In genomic region chr22:41264408-41264941, GRCh38 we compare ENCODE assay signal across 23 cellular contexts. TPM values are rescaled to one million over a fixed set of nuclear protein-coding genes. Genes with fewer than 3 reads are reported as not detected.
A peak's percentile ranks its signal among the peaks of the same experiment; 100 is the strongest.
DNase-seq lines count a peak whose midpoint lies in the region; ATAC-seq and TF ChIP-seq lines count a peak whose summit lies in the region.
"Had no signal": no experiment of that assay in that cellular context is flagged by ENCODE, and none has a peak within 500 bp of the region (broad histone marks: within the 10 kb centered on the region; RNA-seq: fewer than 3 reads in every experiment).

No MANE protein-coding gene starts in this region.

- 89 to 93% methylated on average over 11 to 15 of the region's 15 CpGs for WGBS in tibial nerve, 2 donors

- TF ChIP-seq EP300 in tibial nerve (IDR thresholded peaks at IDR 0.05) = no peak

- H3K27ac ChIP-seq in left ventricle myocardium inferior (replicated peaks) (no peak overlapping the region), cingulate gyrus (ENCODE audit: low read depth, low read length) (peak overlapping the region; percentile 96), tibial nerve (no peak overlapping the region)
- H3K27ac ChIP-seq: cardiac muscle cell, stomach, upper lobe of left lung had no signal

- no peak for TF ChIP-seq POLR2A in tibial nerve (IDR thresholded peaks at IDR 0.05)

- peaks cover 31% of the 10 kb centered on the region for H3K4me1 ChIP-seq in left ventricle myocardium inferior
- no peaks in the 10 kb centered on the region for H3K4me1 ChIP-seq in tibial nerve
- H3K4me1 ChIP-seq: upper lobe of left lung had no signal

- H3K4me3 ChIP-seq in left ventricle myocardium inferior (no peak overlapping the region), tibial nerve (no peak overlapping the region)
- H3K4me3 ChIP-seq: adrenal gland, cardiac muscle cell, stomach, upper lobe of left lung had no signal

- H3K27me3 ChIP-seq in left ventricle myocardium inferior (ENCODE audit: low read depth) = no peaks in the 10 kb centered on the region
- H3K27me3 ChIP-seq in tibial nerve = no peaks in the 10 kb centered on the region
- H3K27me3 ChIP-seq: adrenal gland, cardiac muscle cell, stomach, upper lobe of left lung had no signal

- peak; percentile 13 for DNase-seq in Right ventricle myocardium inferior (ENCODE audit: missing footprints)
- DNase-seq in left ventricle myocardium inferior = no peak
- peak; percentile 85 for DNase-seq in midbrain (lab: John Stamatoyannopoulos, UW)
- peak; percentile 94 for DNase-seq in superior temporal gyrus (ENCODE audit: extremely low spot score)
- DNase-seq in tibial nerve (ENCODE audit: low spot score in 2 of 2) = no peak
- no peak for DNase-seq in activated effector memory CD4-positive, alpha-beta T cell treated with anti-CD3 and anti-CD28 coated beads, Interleukin-2, amount 50 U/mL, for 16 hours
- DNase-seq: activated CD4-positive, alpha-beta T cell treated with anti-CD3 and anti-CD28 coated beads for 36 hours; activated naive CD4-positive, alpha-beta T cell; activated T-cell treated with anti-CD3 and anti-CD28 coated beads, Interleukin-2, amount 50 U/mL, for 1 hour; CD8-positive, alpha-beta T cell; H7; left colon; NCI-H1105; NCI-H1930; NCI-H526 treated with DMSO at 0.1 percent for 48 hours; right cardiac atrium; stimulated activated CD4-positive, alpha-beta T cell treated with anti-CD3 and anti-CD28 coated beads, Interleukin-12 subunit alpha, Interleukin-12 subunit beta, amount 100 ng/mL, for 4 hours; stomach had no signal

- TF ChIP-seq CTCF in left ventricle myocardium inferior (IDR thresholded peaks at IDR 0.05; ENCODE audit: borderline replicate concordance) (no peak), tibial nerve (IDR thresholded peaks at IDR 0.05) (no peak)

- intact Hi-C loops in Right ventricle myocardium inferior (cut with DNase I) (loop anchor here (5.0 kb wide), 1 partner anchor 67 kb away; no protein-coding TSS in a partner anchor), left ventricle myocardium inferior (cut with micrococcal nuclease) (no loop called here)

- no peaks in the 10 kb centered on the region for H3K9me3 ChIP-seq in left ventricle myocardium inferior (replicated peaks)
- H3K9me3 ChIP-seq in tibial nerve = no peaks in the 10 kb centered on the region
- H3K9me3 ChIP-seq: adrenal gland, stomach, upper lobe of left lung had no signal

- no peak for ATAC-seq in Right ventricle myocardium inferior
- ATAC-seq in GM19351 (IDR thresholded peaks at IDR 0.05; ENCODE audit: unreplicated experiment) = no peak
- ATAC-seq: activated CD4-positive, alpha-beta T cell treated with anti-CD3 and anti-CD28 coated beads for 36 hours; CD8-positive, alpha-beta T cell; left colon; right cardiac atrium had no signal

- H3K36me3 ChIP-seq in left ventricle myocardium inferior (peaks cover 86% of the 10 kb centered on the region), tibial nerve (peaks cover 0 to 100% (median 8%) of the 10 kb centered on the region in 3 donors)

RNA-seq across cellular contexts. Expression of gene RANGAP1, which starts 21.5 kb away (rescaled TPM):
- 51.5 TPM for total RNA-seq in Right ventricle myocardium inferior
- total RNA-seq in left ventricle myocardium inferior = 36.4 TPM
- 10 to 100 TPM; 42.0 to 78.7 (median 60.3) TPM for total RNA-seq in tibial nerve

RNA-seq across cellular contexts. Expression of gene CHADL, which starts 23.7 kb away (rescaled TPM):
- 26.4 TPM for total RNA-seq in Right ventricle myocardium inferior
- 10.3 TPM for total RNA-seq in left ventricle myocardium inferior
- total RNA-seq in tibial nerve = 10 to 100 TPM; 25.3 to 32.0 (median 27.5) TPM
- total RNA-seq: H7 had no signal

RNA-seq across cellular contexts. Expression of gene ZC3H7B, which starts 36.9 kb away (rescaled TPM):
- total RNA-seq in Right ventricle myocardium inferior (45.5 TPM), left ventricle myocardium inferior (39.1 TPM), tibial nerve (10 to 100 TPM; 45.0 to 74.9 (median 57.9) TPM)

RNA-seq across cellular contexts. Expression of gene L3MBTL2, which starts 59.4 kb away (rescaled TPM):
- total RNA-seq in Right ventricle myocardium inferior (15.7 TPM), left ventricle myocardium inferior (15.2 TPM), tibial nerve (10 to 100 TPM; 21.2 to 27.4 (median 24.3) TPM)

Comparison
In these comparisons a context has a peak if more than half of its experiments do, and no peak if none do; other contexts are left out.
1. DNase-seq: peak in Right ventricle myocardium inferior (single experiment), midbrain (single experiment) and superior temporal gyrus (single experiment); none in left ventricle myocardium inferior (single experiment), tibial nerve (0 of 2) and activated effector memory CD4-positive, alpha-beta T cell treated with anti-CD3 and anti-CD28 coated beads, Interleukin-2, amount 50 U/mL, for 16 hours (single experiment).